8 cellular contexts compared by ENCODE assay signal in genomic region chr17:46396292-46396691, GRCh38. TPM values are rescaled to one million over a fixed set of nuclear protein-coding genes. Genes with fewer than 3 reads are reported as not detected.
A peak's percentile ranks its signal among the peaks of the same experiment; 100 is the strongest.
DNase-seq lines count a peak whose midpoint lies in the region; ATAC-seq, FAIRE-seq and TF ChIP-seq lines count a peak whose summit lies in the region.
"Not testable (repeated sequence)": the region's sequence is repeated elsewhere in the genome, so short reads cannot be mapped to it uniquely, and the experiment has no call there.

No MANE protein-coding gene starts in this region.

- H3K4me3 ChIP-seq in bronchial epithelial cell (ENCODE audit: low read depth, low read length), result not testable (repeated sequence)

- H3K27me3 Mint-ChIP-seq in activated CD8-positive, alpha-beta T cell treated with anti-CD3 and anti-CD28 coated beads for 36 hours, result not testable (repeated sequence)

- POLR2A ChIA-PET in activated CD8-positive, alpha-beta T cell treated with anti-CD3 and anti-CD28 coated beads for 36 hours (lab: Charles Lee), result not testable (repeated sequence)

- intact Hi-C loops in activated CD8-positive, alpha-beta T cell treated with anti-CD3 and anti-CD28 coated beads for 36 hours (cut with micrococcal nuclease), result not testable (repeated sequence)

- CTCF ChIA-PET in activated CD8-positive, alpha-beta T cell treated with anti-CD3 and anti-CD28 coated beads for 36 hours (lab: Charles Lee), result not testable (repeated sequence)

- not testable (repeated sequence) for H3K4me3 Mint-ChIP-seq in activated CD8-positive, alpha-beta T cell treated with anti-CD3 and anti-CD28 coated beads for 36 hours; stimulated activated effector memory CD8-positive, alpha-beta T cell treated with anti-CD3 and anti-CD28 coated beads, Interleukin-12 subunit alpha, Interleukin-12 subunit beta, amount 100 ng/mL, for 72 hours

- not testable (repeated sequence) for TF ChIP-seq CTCF in D721Med (IDR thresholded peaks at IDR 0.05; ENCODE audit: insufficient read depth, missing control alignments); activated CD8-positive, alpha-beta T cell treated with anti-CD3 and anti-CD28 coated beads for 36 hours (IDR thresholded peaks at IDR 0.05); bronchial epithelial cell (IDR thresholded peaks at IDR 0.05; ENCODE audit: insufficient read depth, low read length, severe bottlenecking)

- not testable (repeated sequence) for H3K36me3 ChIP-seq in bronchial epithelial cell (ENCODE audit: control insufficient read depth, insufficient read depth, low read length)

- ATAC-seq in activated CD4-positive, CD25-positive, alpha-beta regulatory T cell treated with anti-CD3 and anti-CD28 coated beads, Interleukin-2, amount 50 U/mL, for 24 hours, result peak; percentile 32 to 38
- peak; percentile 68 for ATAC-seq in activated CD8-positive, alpha-beta T cell treated with anti-CD3 and anti-CD28 coated beads for 36 hours
- peak; percentile 40 to 70 for ATAC-seq in activated naive CD4-positive, alpha-beta T cell treated with anti-CD3 and anti-CD28 coated beads, Interleukin-2, amount 50 U/mL, for 72 hours
- ATAC-seq in stimulated activated effector memory CD8-positive, alpha-beta T cell treated with anti-CD3 and anti-CD28 coated beads, Interleukin-12 subunit alpha, Interleukin-12 subunit beta, amount 100 ng/mL, for 72 hours, result peak; percentile 57

- not testable (repeated sequence) for DNase-seq in D721Med (ENCODE audit: insufficient read length, low spot score); GM12892 (ENCODE audit: insufficient read length); activated CD8-positive, alpha-beta T cell treated with anti-CD3 and anti-CD28 coated beads for 36 hours; activated naive CD4-positive, alpha-beta T cell treated with anti-CD3 and anti-CD28 coated beads, Interleukin-2, amount 50 U/mL, for 72 hours (ENCODE audit: low spot score in 2 of 2); bronchial epithelial cell (ENCODE audit: low read depth); stimulated activated effector memory CD8-positive, alpha-beta T cell treated with anti-CD3 and anti-CD28 coated beads, Interleukin-12 subunit alpha, Interleukin-12 subunit beta, amount 100 ng/mL, for 72 hours (ENCODE audit: low spot score in 2 of 2); urothelium cell line (ENCODE audit: low spot score)

- H3K4me1 Mint-ChIP-seq in activated CD8-positive, alpha-beta T cell treated with anti-CD3 and anti-CD28 coated beads for 36 hours (ENCODE audit: low read depth); stimulated activated effector memory CD8-positive, alpha-beta T cell treated with anti-CD3 and anti-CD28 coated beads, Interleukin-12 subunit alpha, Interleukin-12 subunit beta, amount 100 ng/mL, for 72 hours: not testable (repeated sequence)

- FAIRE-seq in D721Med (lab: Jason Lieb, UNC) (peak; percentile 25), GM12892 (lab: Jason Lieb, UNC) (peak; percentile 67), bronchial epithelial cell (lab: Jason Lieb, UNC) (peak; percentile 99), urothelium cell line (lab: Jason Lieb, UNC) (peak; percentile 61)

- TF ChIP-seq POLR2A in GM12892 (IDR thresholded peaks at IDR 0.05; ENCODE audit: low read depth, low read length), result not testable (repeated sequence)

- H3K36me3 Mint-ChIP-seq in activated CD8-positive, alpha-beta T cell treated with anti-CD3 and anti-CD28 coated beads for 36 hours (ENCODE audit: low read depth); activated naive CD4-positive, alpha-beta T cell treated with anti-CD3 and anti-CD28 coated beads, Interleukin-2, amount 50 U/mL, for 72 hours; stimulated activated effector memory CD8-positive, alpha-beta T cell treated with anti-CD3 and anti-CD28 coated beads, Interleukin-12 subunit alpha, Interleukin-12 subunit beta, amount 100 ng/mL, for 72 hours: not testable (repeated sequence)

- not testable (repeated sequence) for H3K27me3 ChIP-seq in bronchial epithelial cell (ENCODE audit: control insufficient read depth, insufficient read depth, low read length)

- not testable (repeated sequence) for H3K27ac Mint-ChIP-seq in activated CD8-positive, alpha-beta T cell treated with anti-CD3 and anti-CD28 coated beads for 36 hours; activated naive CD4-positive, alpha-beta T cell treated with anti-CD3 and anti-CD28 coated beads, Interleukin-2, amount 50 U/mL, for 72 hours; stimulated activated effector memory CD8-positive, alpha-beta T cell treated with anti-CD3 and anti-CD28 coated beads, Interleukin-12 subunit alpha, Interleukin-12 subunit beta, amount 100 ng/mL, for 72 hours

- not testable (repeated sequence) for H3K9me3 Mint-ChIP-seq in activated CD8-positive, alpha-beta T cell treated with anti-CD3 and anti-CD28 coated beads for 36 hours; activated naive CD4-positive, alpha-beta T cell treated with anti-CD3 and anti-CD28 coated beads, Interleukin-2, amount 50 U/mL, for 72 hours; stimulated activated effector memory CD8-positive, alpha-beta T cell treated with anti-CD3 and anti-CD28 coated beads, Interleukin-12 subunit alpha, Interleukin-12 subunit beta, amount 100 ng/mL, for 72 hours

RNA-seq across cellular contexts. Expression of gene ARL17B, which starts 34.7 kb away (rescaled TPM):
- 23.1 TPM for polyA plus RNA-seq in GM12892 (2012; ENCODE audit: missing spikeins)
- total RNA-seq in activated CD8-positive, alpha-beta T cell treated with anti-CD3 and anti-CD28 coated beads for 36 hours, result 10 to 100 TPM; 40.3 to 41.4 TPM
- total RNA-seq in activated naive CD4-positive, alpha-beta T cell treated with anti-CD3 and anti-CD28 coated beads, Interleukin-2, amount 50 U/mL, for 72 hours, result 10 to 100 TPM; 15.9 to 21.0 TPM
- 1.5 and 2.1 TPM in 2 replicates for total RNA-seq in bronchial epithelial cell
